ENCODE assay signal across 8 cellular contexts in genomic region chr16:28925386-28926228, GRCh38. TPM values are rescaled to one million over a fixed set of nuclear protein-coding genes. Genes with fewer than 3 reads are reported as not detected.
A peak's percentile ranks its signal among the peaks of the same experiment; 100 is the strongest.
DNase-seq lines count a peak whose midpoint lies in the region; ATAC-seq, FAIRE-seq and TF ChIP-seq lines count a peak whose summit lies in the region.

No MANE protein-coding gene starts in this region.

- POLR2A ChIA-PET in A549 (lab: Yijun Ruan, JAX) (interaction anchor here (0.6 to 1.6 kb wide), 9 partner anchors 11 to 1073 kb away, joined by 3 to 6 read pairs (median 4); partner anchors contain the start of genes ATXN2L and NFATC2IP), H1 (lab: Charles Lee; ENCODE audit: partially characterized antibody) (interaction anchor here (0.6 to 3.7 kb wide), 8 partner anchors 11 to 103 kb away, joined by 4 to 23 read pairs (median 4); partner anchors contain the start of genes ATXN2L and SH2B1)
- POLR2A ChIA-PET in activated CD4-positive, alpha-beta memory T cell treated with anti-CD3 and anti-CD28 coated beads, Interleukin-2, amount 10 ng/mL, durations not matched to agents 7 days and 5 days (lab: Charles Lee) = interaction anchor here (0.6 to 2.2 kb wide), 17 partner anchors 11 to 104 kb away, joined by 3 to 14 read pairs (median 5); partner anchors contain the start of genes NFATC2IP, SH2B1, SPNS1 and TUFM

- peak overlapping the region; percentile 95 for H3K27ac Mint-ChIP-seq in activated CD4-positive, alpha-beta memory T cell treated with anti-CD3 and anti-CD28 coated beads, Interleukin-2, amount 10 ng/mL, durations not matched to agents 7 days and 5 days

- peaks cover 24% of the 10 kb centered on the region for H3K4me1 Mint-ChIP-seq in activated CD4-positive, alpha-beta memory T cell treated with anti-CD3 and anti-CD28 coated beads, Interleukin-2, amount 10 ng/mL, durations not matched to agents 7 days and 5 days

- TF ChIP-seq CTCF in A549 (IDR thresholded peaks at IDR 0.05) (no peak), H1 (IDR thresholded peaks at IDR 0.05; ENCODE audit: control extremely low read depth in 1 of 3, insufficient read depth in 1 of 3, low read depth in 1 of 3, low read length in 3 of 3) (no peak)

- peak overlapping the region; percentile 70 to 88 (median 86) for H3K9ac ChIP-seq in H1 (replicated peaks in 1 of 4; ENCODE audit: extremely low read depth in 1 of 4, low read depth in 3 of 4, low read length in 3 of 4)

- H3K27ac ChIP-seq in A549 (peak overlapping the region; percentile 93), H1 (ENCODE audit: low read depth, low read length) (peak overlapping the region; percentile 90)

- H2AK5ac ChIP-seq in H1 (ENCODE audit: low read depth, low read length) = no peak overlapping the region

- TF ChIP-seq RAD21 in A549 (conservative IDR thresholded peaks at IDR 0.05 in 1 of 2, IDR thresholded peaks at IDR 0.05 in 1 of 2) (no peak), H1 (IDR thresholded peaks at IDR 0.05 in 1 of 2, conservative IDR thresholded peaks at IDR 0.05 in 1 of 2; ENCODE audit: low read depth in 2 of 2, low read length in 2 of 2) (no peak)

- H3K23me2 ChIP-seq in H1 (ENCODE audit: low read depth, low read length) = peaks cover 13% of the 10 kb centered on the region

- no peak for FAIRE-seq in A549 (lab: Jason Lieb, UNC)
- no peak for FAIRE-seq in H1 (lab: Jason Lieb, UNC)

- peak overlapping the region; percentile 82 for H4K5ac ChIP-seq in H1 (ENCODE audit: insufficient read length, low read depth, low read length)

- WGBS in A549 (ENCODE audit: missing lambda C conversion rate) = 7% methylated on average over 31 of the region's 48 CpGs
- 4% methylated on average over 39 of the region's 48 CpGs; no CpG with 5 or more reads in 1 of the 2 experiments for WGBS in H1 (ENCODE audit: extremely low coverage in 1 of 2, insufficient coverage in 1 of 2, insufficient read length in 1 of 2, insufficient replicate concordance in 2 of 2, low coverage in 1 of 2, low lambda C conversion rate in 2 of 2, missing lambda C conversion rate in 1 of 2), 2 experiments

- H2BK5ac ChIP-seq in H1 (ENCODE audit: low read depth, low read length) = peak overlapping the region; percentile 95

- H3K79me1 ChIP-seq in H1 (ENCODE audit: low read depth, low read length) = no peaks in the 10 kb centered on the region

- H4K20me1 ChIP-seq in H1 (replicated peaks in 1 of 2; ENCODE audit: control insufficient read depth in 1 of 2, insufficient read depth in 2 of 2, low read length in 2 of 2) = no peaks in the 10 kb centered on the region

- H3K4me1 ChIP-seq in A549 (peaks cover 8% of the 10 kb centered on the region; the same call in 2 of the 3 replicates), H1 (replicated peaks in 1 of 4; ENCODE audit: control insufficient read depth in 3 of 4, insufficient read depth in 4 of 4, low read length in 3 of 4) (peaks cover 0 to 6% (median 0%) of the 10 kb centered on the region in 4 experiments; a peak in 3 of 7 replicates), mononuclear cell (ENCODE audit: insufficient read depth, low read length) (peaks cover 29% of the 10 kb centered on the region)

- TF ChIP-seq EP300 in A549 (IDR thresholded peaks at IDR 0.05) (no peak), H1 (IDR thresholded peaks at IDR 0.05; ENCODE audit: borderline replicate concordance in 1 of 2, low read depth in 2 of 2, low read length in 2 of 2) (no peak)

- peak overlapping the region; percentile 82 for H3K4me2 ChIP-seq in A549
- H3K4me2 ChIP-seq in H1 (ENCODE audit: insufficient read depth in 1 of 2, low read depth in 2 of 2, low read length in 2 of 2) = peak overlapping the region; percentile 74 to 79

- peaks cover 14% of the 10 kb centered on the region for H3K36me3 Mint-ChIP-seq in activated CD4-positive, alpha-beta memory T cell treated with anti-CD3 and anti-CD28 coated beads, Interleukin-2, amount 10 ng/mL, durations not matched to agents 7 days and 5 days (ENCODE audit: low read depth)

- H3K27me3 ChIP-seq in H1 (replicated peaks in 1 of 4; ENCODE audit: control insufficient read depth in 3 of 4, extremely low read depth in 1 of 4, insufficient read depth in 3 of 4, low read length in 3 of 4) = no peaks in the 10 kb centered on the region
- no peaks in the 10 kb centered on the region for H3K27me3 ChIP-seq in mononuclear cell (ENCODE audit: insufficient read depth, low read length)

- H3K9me3 ChIP-seq in A549 (no peaks in the 10 kb centered on the region), H1 (ENCODE audit: insufficient read depth in 2 of 2, low read depth in 1 of 2, low read length in 1 of 2) (no peaks in the 10 kb centered on the region), mononuclear cell (ENCODE audit: low read depth, low read length) (no peaks in the 10 kb centered on the region)

- H3K56ac ChIP-seq in H1 (replicated peaks; ENCODE audit: insufficient read length, low read depth, low read length) = peak overlapping the region; percentile 0

- DNase-seq in A549 (ENCODE audit: low read depth in 1 of 2, low spot score in 1 of 2) (peak; percentile 67 to 84), NCI-H526 treated with DMSO at 0.1 percent for 48 hours (lab: John Stamatoyannopoulos, UW) (peak; percentile 56), H1 (ENCODE audit: low read depth in 1 of 2, low spot score in 2 of 2) (peak in 1 of 2 experiments; percentile 36)
- peak; percentile 83 for DNase-seq in activated CD4-positive, alpha-beta memory T cell treated with anti-CD3 and anti-CD28 coated beads, Interleukin-2, amount 10 ng/mL, durations not matched to agents 7 days and 5 days
- DNase-seq in stimulated activated CD8-positive, alpha-beta memory T cell treated with anti-CD3 and anti-CD28 coated beads, Interleukin-2, amount 100 ng/mL, for 48 hours (ENCODE audit: low read depth in 2 of 2) = peak; percentile 75 to 78

- peak overlapping the region; percentile 58 for H4K91ac ChIP-seq in H1 (replicated peaks; ENCODE audit: insufficient read length, low read length)

- no peak overlapping the region for H3K23ac ChIP-seq in H1 (ENCODE audit: insufficient read length)

- CTCF ChIA-PET in A549 (lab: Yijun Ruan, JAX) (interaction anchor here (1.6 to 13.3 kb wide), 3 partner anchors 17 to 22 kb away, joined by 4 to 92 read pairs (median 12); no protein-coding TSS in a partner anchor), H1 (lab: Charles Lee; ENCODE audit: partially characterized antibody) (interaction anchor here (1.0 to 3.9 kb wide), 6 partner anchors 9 to 55 kb away, joined by 3 to 31 read pairs (median 6); no protein-coding TSS in a partner anchor)
- CTCF ChIA-PET in activated CD4-positive, alpha-beta memory T cell treated with anti-CD3 and anti-CD28 coated beads, Interleukin-2, amount 10 ng/mL, durations not matched to agents 7 days and 5 days (lab: Charles Lee) = interaction anchor here (3.0 kb wide), 1 partner anchor 19 kb away, joined by 17 read pairs; no protein-coding TSS in a partner anchor

- no peaks in the 10 kb centered on the region for H3K27me3 Mint-ChIP-seq in activated CD4-positive, alpha-beta memory T cell treated with anti-CD3 and anti-CD28 coated beads, Interleukin-2, amount 10 ng/mL, durations not matched to agents 7 days and 5 days

- H3K4me3 ChIP-seq in A549 (peak overlapping the region; percentile 60), H1 (ENCODE audit: extremely low read depth in 1 of 4, insufficient read depth in 2 of 4, low read depth in 3 of 4, low read length in 4 of 4) (peak overlapping the region; percentile 74 to 84 (median 79)), mononuclear cell (ENCODE audit: low read length) (peak overlapping the region; percentile 91)

- H3K4me3 Mint-ChIP-seq in activated CD4-positive, alpha-beta memory T cell treated with anti-CD3 and anti-CD28 coated beads, Interleukin-2, amount 10 ng/mL, durations not matched to agents 7 days and 5 days = peak overlapping the region; percentile 97

- H3K36me3 ChIP-seq in H1 (ENCODE audit: control insufficient read depth in 2 of 4, insufficient read depth in 4 of 4, low read length in 3 of 4) = no peaks in the 10 kb centered on the region

- H3K4ac ChIP-seq in H1 (replicated peaks; ENCODE audit: insufficient read length, low read depth, low read length) = peak overlapping the region; percentile 57

- peak; percentile 75 to 82 for ATAC-seq in A549
- peak; percentile 6 for ATAC-seq in GM18508 (IDR thresholded peaks at IDR 0.05; ENCODE audit: insufficient read depth, unreplicated experiment)
- ATAC-seq in HG03064 (IDR thresholded peaks at IDR 0.05; ENCODE audit: low read depth, unreplicated experiment) = peak; percentile 7

- 0 out of 2 replicates have a peak overlapping the region, but pooled peaks have one; percentile 48 for H2BK15ac ChIP-seq in H1 (ENCODE audit: low read length)

- TF ChIP-seq POLR2A in A549 (IDR thresholded peaks at IDR 0.05; ENCODE audit: low read length) (peak; percentile 44), H1 (IDR thresholded peaks at IDR 0.05; ENCODE audit: control extremely low read depth in 1 of 2, low read depth in 2 of 2, low read length in 2 of 2) (peak; percentile 66 to 83)

- H4K8ac ChIP-seq in H1 (ENCODE audit: extremely low read depth, insufficient read depth, low read length) = peak overlapping the region; percentile 92

- H3K79me2 ChIP-seq in H1 (ENCODE audit: control insufficient read depth in 1 of 2, insufficient read depth in 2 of 2, low read length in 2 of 2) = no peaks in the 10 kb centered on the region

- no peak overlapping the region for H3K14ac ChIP-seq in H1 (ENCODE audit: insufficient read length)

- H3K9me3 Mint-ChIP-seq in activated CD4-positive, alpha-beta memory T cell treated with anti-CD3 and anti-CD28 coated beads, Interleukin-2, amount 10 ng/mL, durations not matched to agents 7 days and 5 days = no peaks in the 10 kb centered on the region

- H2AFZ ChIP-seq in H1 (ENCODE audit: low read length) = peak overlapping the region; percentile 64; the same call in 1 of the 2 replicates

- no peak overlapping the region for H2BK120ac ChIP-seq in H1 (replicated peaks; ENCODE audit: low read depth, low read length)

- H2BK12ac ChIP-seq in H1 (ENCODE audit: low read depth, low read length) = no peak overlapping the region

- H3K18ac ChIP-seq in H1 (ENCODE audit: extremely low read depth, low read length) = peak overlapping the region; percentile 96

- no peak overlapping the region for H2BK20ac ChIP-seq in H1 (ENCODE audit: low read length)

RNA-seq across cellular contexts. Expression of gene RABEP2, which starts 0.6 kb away (rescaled TPM):
- 5.4 and 6.0 TPM in 2 replicates for polyA plus RNA-seq in A549 (2011; rRNA removed)
- 17.4 and 18.5 TPM in 2 replicates for polyA plus RNA-seq in A549 (2012; cell fraction: cytosol; rRNA removed)
- polyA plus RNA-seq in A549 (2012; cell fraction: nucleus; rRNA removed) = 23.7 and 29.7 TPM in 2 replicates
- polyA plus RNA-seq in A549 (2017; fragmentation: RNase III; extraction: RNeasy Plus Mini Kit Qiagen cat#74134 plus additional on column Dnase treatment) = 13.7 to 15.6 TPM (median 14.5 TPM) in 3 replicates
- polyA minus RNA-seq in A549 (2011; rRNA and poly(A)+ RNA removed) = 2.0 and 2.9 TPM in 2 replicates
- 10 to 100 TPM; 15.7 to 16.5 TPM for total RNA-seq in activated CD4-positive, alpha-beta memory T cell treated with anti-CD3 and anti-CD28 coated beads, Interleukin-2, amount 10 ng/mL, durations not matched to agents 7 days and 5 days
- 13.3 and 14.9 TPM in 2 replicates for total RNA-seq in H1 (2021; fragmentation: NEBNext Ultra II Directional; extraction: Animal tissue kit (Norgen Biotek cat#: 25700))
- 10.4 and 13.2 TPM in 2 replicates for polyA plus RNA-seq in H1 (2011; rRNA removed)
- 21.1 TPM for polyA plus RNA-seq in H1 (2011; cell fraction: cytosol; rRNA removed)
- polyA plus RNA-seq in H1 (2011; cell fraction: nucleus; rRNA removed) = 27.3 TPM
- 13.5 to 16.6 TPM (median 15.7 TPM) in 4 replicates for polyA plus RNA-seq in H1 (2012, experiment 1 of 2)
- 10.2 TPM for polyA plus RNA-seq in H1 (2012, experiment 2 of 2)
- 8.9 TPM for polyA plus RNA-seq in H1 (2013, experiment 1 of 2)
- 8.0 TPM for polyA plus RNA-seq in H1 (2013, experiment 2 of 2)
- 3.9 and 4.0 TPM in 2 replicates for polyA minus RNA-seq in H1 (2011; rRNA and poly(A)+ RNA removed)
- 9.5 TPM for polyA minus RNA-seq in H1 (2011; cell fraction: cytosol; rRNA and poly(A)+ RNA removed)
- 13.0 TPM for polyA minus RNA-seq in H1 (2011; cell fraction: nucleus; rRNA and poly(A)+ RNA removed)
- 16.3 TPM for total RNA-seq in mononuclear cell

RNA-seq across cellular contexts. Expression of gene CD19, which starts 6.2 kb away (rescaled TPM):
- polyA plus RNA-seq in A549 (2011; rRNA removed) (not detected in 2 replicates), A549 (2017; fragmentation: RNase III; extraction: RNeasy Plus Mini Kit Qiagen cat#74134 plus additional on column Dnase treatment) (not detected in 3 replicates), H1 (2011; rRNA removed) (0.57 and 2.3 TPM in 2 replicates)
- polyA plus RNA-seq in A549 (2012; cell fraction: cytosol; rRNA removed) = not detected in 2 replicates
- polyA plus RNA-seq in A549 (2012; cell fraction: nucleus; rRNA removed) = not detected in 2 replicates
- polyA minus RNA-seq in A549 (2011; rRNA and poly(A)+ RNA removed) = not detected in 2 replicates
- not detected for total RNA-seq in activated CD4-positive, alpha-beta memory T cell treated with anti-CD3 and anti-CD28 coated beads, Interleukin-2, amount 10 ng/mL, durations not matched to agents 7 days and 5 days
- total RNA-seq in H1 (2021; fragmentation: NEBNext Ultra II Directional; extraction: Animal tissue kit (Norgen Biotek cat#: 25700)) = 0.21 and 0.65 TPM in 2 replicates
- 1.8 TPM for polyA plus RNA-seq in H1 (2011; cell fraction: cytosol; rRNA removed)
- polyA plus RNA-seq in H1 (2011; cell fraction: nucleus; rRNA removed) = 1.0 TPM
- 0.53 to 0.73 TPM (median 0.65 TPM) in 4 replicates for polyA plus RNA-seq in H1 (2012, experiment 1 of 2)
- polyA plus RNA-seq in H1 (2012, experiment 2 of 2) = 0.16 TPM
- polyA plus RNA-seq in H1 (2013, experiment 1 of 2) = 1.1 TPM
- polyA plus RNA-seq in H1 (2013, experiment 2 of 2) = 1.6 TPM
- 0.28 TPM in 1 of 2 replicates, not detected in the other for polyA minus RNA-seq in H1 (2011; rRNA and poly(A)+ RNA removed)
- not detected for polyA minus RNA-seq in H1 (2011; cell fraction: cytosol; rRNA and poly(A)+ RNA removed)
- polyA minus RNA-seq in H1 (2011; cell fraction: nucleus; rRNA and poly(A)+ RNA removed) = 1.1 TPM
- 6.6 TPM for total RNA-seq in mononuclear cell

RNA-seq across cellular contexts. Expression of gene NFATC2IP, which starts 25.1 kb away (rescaled TPM):
- polyA plus RNA-seq in A549 (2011; rRNA removed) = 32.2 and 35.7 TPM in 2 replicates
- polyA plus RNA-seq in A549 (2012; cell fraction: cytosol; rRNA removed) = 27.8 and 35.6 TPM in 2 replicates
- polyA plus RNA-seq in A549 (2012; cell fraction: nucleus; rRNA removed) = 113 and 134 TPM in 2 replicates
- polyA plus RNA-seq in A549 (2017; fragmentation: RNase III; extraction: RNeasy Plus Mini Kit Qiagen cat#74134 plus additional on column Dnase treatment) = 29.7 to 31.4 TPM (median 30.3 TPM) in 3 replicates
- polyA minus RNA-seq in A549 (2011; rRNA and poly(A)+ RNA removed) = 24.2 and 25.7 TPM in 2 replicates
- total RNA-seq in activated CD4-positive, alpha-beta memory T cell treated with anti-CD3 and anti-CD28 coated beads, Interleukin-2, amount 10 ng/mL, durations not matched to agents 7 days and 5 days = 10 to 100 TPM; 96.7 TPM
- 54.4 and 56.0 TPM in 2 replicates for total RNA-seq in H1 (2021; fragmentation: NEBNext Ultra II Directional; extraction: Animal tissue kit (Norgen Biotek cat#: 25700))
- 71.5 and 73.3 TPM in 2 replicates for polyA plus RNA-seq in H1 (2011; rRNA removed)
- 86.2 TPM for polyA plus RNA-seq in H1 (2011; cell fraction: cytosol; rRNA removed)
- polyA plus RNA-seq in H1 (2011; cell fraction: nucleus; rRNA removed) = 140 TPM
- polyA plus RNA-seq in H1 (2012, experiment 1 of 2) = 75.2 to 84.1 TPM (median 78.7 TPM) in 4 replicates
- polyA plus RNA-seq in H1 (2012, experiment 2 of 2) = 41.1 TPM
- 45.8 TPM for polyA plus RNA-seq in H1 (2013, experiment 1 of 2)
- polyA plus RNA-seq in H1 (2013, experiment 2 of 2) = 38.1 TPM
- 67.6 and 74.7 TPM in 2 replicates for polyA minus RNA-seq in H1 (2011; rRNA and poly(A)+ RNA removed)
- 27.4 TPM for polyA minus RNA-seq in H1 (2011; cell fraction: cytosol; rRNA and poly(A)+ RNA removed)
- polyA minus RNA-seq in H1 (2011; cell fraction: nucleus; rRNA and poly(A)+ RNA removed) = 67.3 TPM
- total RNA-seq in mononuclear cell = 31.5 TPM

RNA-seq across cellular contexts. Expression of gene ATP2A1, which starts 47.3 kb away (rescaled TPM):
- polyA plus RNA-seq in A549 (2011; rRNA removed) (0.96 and 1.1 TPM in 2 replicates), A549 (2017; fragmentation: RNase III; extraction: RNeasy Plus Mini Kit Qiagen cat#74134 plus additional on column Dnase treatment) (1.5 to 5.2 TPM (median 2.3 TPM) in 3 replicates), H1 (2011; rRNA removed) (1.7 and 3.1 TPM in 2 replicates)
- polyA plus RNA-seq in A549 (2012; cell fraction: cytosol; rRNA removed) = 1.6 and 2.0 TPM in 2 replicates
- 15.2 and 16.9 TPM in 2 replicates for polyA plus RNA-seq in A549 (2012; cell fraction: nucleus; rRNA removed)
- 1.1 and 1.5 TPM in 2 replicates for polyA minus RNA-seq in A549 (2011; rRNA and poly(A)+ RNA removed)
- total RNA-seq in activated CD4-positive, alpha-beta memory T cell treated with anti-CD3 and anti-CD28 coated beads, Interleukin-2, amount 10 ng/mL, durations not matched to agents 7 days and 5 days = 1 to 10 TPM; 1.6 to 2.5 TPM
- total RNA-seq in H1 (2021; fragmentation: NEBNext Ultra II Directional; extraction: Animal tissue kit (Norgen Biotek cat#: 25700)) = 2.4 and 3.0 TPM in 2 replicates
- 1.9 TPM for polyA plus RNA-seq in H1 (2011; cell fraction: cytosol; rRNA removed)
- 10.5 TPM for polyA plus RNA-seq in H1 (2011; cell fraction: nucleus; rRNA removed)
- 4.4 to 10.5 TPM (median 6.1 TPM) in 4 replicates for polyA plus RNA-seq in H1 (2012, experiment 1 of 2)
- polyA plus RNA-seq in H1 (2012, experiment 2 of 2) = 1.4 TPM
- 2.6 TPM for polyA plus RNA-seq in H1 (2013, experiment 1 of 2)
- polyA plus RNA-seq in H1 (2013, experiment 2 of 2) = 1.5 TPM
- 1.3 and 2.0 TPM in 2 replicates for polyA minus RNA-seq in H1 (2011; rRNA and poly(A)+ RNA removed)
- polyA minus RNA-seq in H1 (2011; cell fraction: cytosol; rRNA and poly(A)+ RNA removed) = 1.4 TPM
- 14.5 TPM for polyA minus RNA-seq in H1 (2011; cell fraction: nucleus; rRNA and poly(A)+ RNA removed)
- 0.52 TPM for total RNA-seq in mononuclear cell

RNA-seq across cellular contexts. Expression of gene SPNS1, which starts 49.0 kb away (rescaled TPM):
- polyA plus RNA-seq in A549 (2011; rRNA removed) (16.9 and 27.0 TPM in 2 replicates), A549 (2017; fragmentation: RNase III; extraction: RNeasy Plus Mini Kit Qiagen cat#74134 plus additional on column Dnase treatment) (29.6 to 35.4 TPM (median 35.1 TPM) in 3 replicates), H1 (2011; rRNA removed) (66.9 and 124 TPM in 2 replicates)
- polyA plus RNA-seq in A549 (2012; cell fraction: cytosol; rRNA removed) = 43.4 and 58.8 TPM in 2 replicates
- polyA plus RNA-seq in A549 (2012; cell fraction: nucleus; rRNA removed) = 136 and 166 TPM in 2 replicates
- 26.3 and 40.3 TPM in 2 replicates for polyA minus RNA-seq in A549 (2011; rRNA and poly(A)+ RNA removed)
- 10 to 100 TPM; 20.6 to 24.7 TPM for total RNA-seq in activated CD4-positive, alpha-beta memory T cell treated with anti-CD3 and anti-CD28 coated beads, Interleukin-2, amount 10 ng/mL, durations not matched to agents 7 days and 5 days
- total RNA-seq in H1 (2021; fragmentation: NEBNext Ultra II Directional; extraction: Animal tissue kit (Norgen Biotek cat#: 25700)) = 48.8 and 49.7 TPM in 2 replicates
- 46.9 TPM for polyA plus RNA-seq in H1 (2011; cell fraction: cytosol; rRNA removed)
- 99.1 TPM for polyA plus RNA-seq in H1 (2011; cell fraction: nucleus; rRNA removed)
- 39.9 to 59.4 TPM (median 47.8 TPM) in 4 replicates for polyA plus RNA-seq in H1 (2012, experiment 1 of 2)
- 68.0 TPM for polyA plus RNA-seq in H1 (2012, experiment 2 of 2)
- 48.1 TPM for polyA plus RNA-seq in H1 (2013, experiment 1 of 2)
- 54.5 TPM for polyA plus RNA-seq in H1 (2013, experiment 2 of 2)
- polyA minus RNA-seq in H1 (2011; rRNA and poly(A)+ RNA removed) = 38.1 and 58.7 TPM in 2 replicates
- polyA minus RNA-seq in H1 (2011; cell fraction: cytosol; rRNA and poly(A)+ RNA removed) = 38.8 TPM
- 22.0 TPM for polyA minus RNA-seq in H1 (2011; cell fraction: nucleus; rRNA and poly(A)+ RNA removed)
- 18.7 TPM for total RNA-seq in mononuclear cell

Comparison
In these comparisons a context has a peak if more than half of its experiments do, and no peak if none do; other contexts are left out.
1. ATAC-seq: peak in every context shown above with its lines; median percentile 78 in A549; 7 in HG03064; 6 in GM18508.
2. Of the 18 proteins assayed by ChIP-seq in both H1 and A549: peak only in H1: none; only in A549: E2F6, JUN, MAFK and MAX; in both: PHF8 and POLR2A; in neither: 12.